23 cellular contexts compared by ENCODE assay signal in genomic region chr2:240447331-240447730, GRCh38. TPM values are rescaled to one million over a fixed set of nuclear protein-coding genes. Genes with fewer than 3 reads are reported as not detected.
"Had no signal": no experiment of that assay in that cellular context is flagged by ENCODE, and none has a peak within 500 bp of the region (broad histone marks: within the 10 kb centered on the region; RNA-seq: fewer than 3 reads in every experiment).

No MANE protein-coding gene starts in this region.

- H3K9me3 Mint-ChIP-seq: central memory CD8-positive, alpha-beta T cell; dendritic cell treated with granulocyte-macrophage colony-stimulating factor and Interleukin-4, amounts not matched to agents 40 ng/mL and 50 ng/mL, for 4 days; immature natural killer cell; memory B cell; naive B cell; natural killer cell treated with Interleukin-12 subunit alpha and Interleukin-12 subunit beta and Interleukin-15 and Interleukin-18, amount 100 ng/mL, for 72 hours; neural crest cell; stimulated activated naive B cell treated with anti-CD40 and anti-IgM and Interleukin-4, amounts not matched to agents 10 μg/mL and 1 μg/mL and 100 μg/mL, for 72 hours; stimulated activated naive CD8-positive, alpha-beta T cell treated with anti-CD3 and anti-CD28 coated beads, Interleukin-15, Interleukin-2, amounts not matched to agents 100 ng/mL and 50 ng/mL, for 24 hours had no signal

- H3K36me3 Mint-ChIP-seq: immature natural killer cell; naive B cell; natural killer cell treated with Interleukin-12 subunit alpha and Interleukin-12 subunit beta and Interleukin-15 and Interleukin-18, amount 100 ng/mL, for 72 hours had no signal

- H3K4me3 ChIP-seq: colonic mucosa, lung, prostate gland, right atrium auricular region, transverse colon had no signal

- H3K27ac ChIP-seq: colonic mucosa, prostate gland, right atrium auricular region, transverse colon had no signal

- H3K9me3 ChIP-seq: colonic mucosa, prostate gland, right atrium auricular region, transverse colon had no signal

- ATAC-seq: left lobe of liver; natural killer cell treated with Interleukin-12 subunit alpha and Interleukin-12 subunit beta and Interleukin-15 and Interleukin-18, amount 100 ng/mL, for 72 hours; stimulated activated naive B cell treated with anti-CD40 and anti-IgM and Interleukin-4, amounts not matched to agents 10 μg/mL and 1 μg/mL and 100 μg/mL, for 72 hours had no signal

- H3K27me3 ChIP-seq: right atrium auricular region had no signal

- H3K27ac Mint-ChIP-seq: dendritic cell treated with granulocyte-macrophage colony-stimulating factor and Interleukin-4, amounts not matched to agents 40 ng/mL and 50 ng/mL, for 4 days; immature natural killer cell; memory B cell; naive B cell; natural killer cell treated with Interleukin-12 subunit alpha and Interleukin-12 subunit beta and Interleukin-15 and Interleukin-18, amount 100 ng/mL, for 72 hours; stimulated activated naive B cell treated with anti-CD40 and anti-IgM and Interleukin-4, amounts not matched to agents 10 μg/mL and 1 μg/mL and 100 μg/mL, for 72 hours; stimulated activated naive CD8-positive, alpha-beta T cell treated with anti-CD3 and anti-CD28 coated beads, Interleukin-15, Interleukin-2, amounts not matched to agents 100 ng/mL and 50 ng/mL, for 24 hours had no signal

- H3K4me1 ChIP-seq: colonic mucosa had no signal

- H3K4me3 Mint-ChIP-seq: central memory CD8-positive, alpha-beta T cell; dendritic cell treated with granulocyte-macrophage colony-stimulating factor and Interleukin-4, amounts not matched to agents 40 ng/mL and 50 ng/mL, for 4 days; immature natural killer cell; memory B cell; naive B cell; natural killer cell treated with Interleukin-12 subunit alpha and Interleukin-12 subunit beta and Interleukin-15 and Interleukin-18, amount 100 ng/mL, for 72 hours; neural crest cell; stimulated activated naive B cell treated with anti-CD40 and anti-IgM and Interleukin-4, amounts not matched to agents 10 μg/mL and 1 μg/mL and 100 μg/mL, for 72 hours; stimulated activated naive CD8-positive, alpha-beta T cell treated with anti-CD3 and anti-CD28 coated beads, Interleukin-15, Interleukin-2, amounts not matched to agents 100 ng/mL and 50 ng/mL, for 24 hours had no signal

- DNase-seq: colonic mucosa; effector memory CD4-positive, alpha-beta T cell; hypothalamus; immature natural killer cell; islet precursor cell; kidney glomerular epithelial cell; naive B cell; nucleus accumbens; small intestine; stimulated activated CD4-positive, alpha-beta T cell treated with anti-CD3 and anti-CD28 coated beads, Interleukin-15, amount 100 ng/mL, for 24 hours; stimulated activated CD4-positive, alpha-beta T cell treated with anti-CD3 and anti-CD28 coated beads, Interleukin-2, amount 100 ng/mL, for 48 hours; stimulated activated naive B cell treated with anti-CD40 and anti-IgM and Interleukin-4, amounts not matched to agents 10 μg/mL and 1 μg/mL and 100 μg/mL, for 72 hours; transverse colon had no signal

- H3K36me3 ChIP-seq: colonic mucosa, prostate gland, transverse colon had no signal

RNA-seq across cellular contexts. Expression of gene GPC1, which starts 11.9 kb away (rescaled TPM):
- polyA plus RNA-seq: immature natural killer cell had no signal
